ENCODE assay signal across 23 cellular contexts in genomic region chr3:172188511-172188910, GRCh38.
"Had no signal": no experiment of that assay in that cellular context is flagged by ENCODE, and none has a peak within 500 bp of the region (broad histone marks: within the 10 kb centered on the region; RNA-seq: fewer than 3 reads in every experiment).

No MANE protein-coding gene starts in this region.

- H3K4me3 ChIP-seq: dorsolateral prefrontal cortex, esophagus squamous epithelium, gastroesophageal sphincter, neural progenitor cell, ovary, suprapubic skin, thyroid gland, uterus had no signal

- H3K27me3 Mint-ChIP-seq: natural killer cell treated with Interleukin-12 subunit alpha and Interleukin-12 subunit beta and Interleukin-15 and Interleukin-18, amount 100 ng/mL, for 72 hours; type B pancreatic cell had no signal

- H3K9ac ChIP-seq: neural progenitor cell had no signal

- H3K9me3 Mint-ChIP-seq: natural killer cell treated with Interleukin-12 subunit alpha and Interleukin-12 subunit beta and Interleukin-15 and Interleukin-18, amount 100 ng/mL, for 72 hours; stimulated activated effector memory CD8-positive, alpha-beta T cell treated with anti-CD3 and anti-CD28 coated beads, Interleukin-12 subunit alpha, Interleukin-12 subunit beta, amount 100 ng/mL, for 72 hours; type B pancreatic cell had no signal

- H2AFZ ChIP-seq: neural progenitor cell had no signal

- H3K4me2 ChIP-seq: neural progenitor cell had no signal

- ATAC-seq: gastroesophageal sphincter; left lobe of liver; natural killer cell treated with Interleukin-12 subunit alpha and Interleukin-12 subunit beta and Interleukin-15 and Interleukin-18, amount 100 ng/mL, for 72 hours; right cardiac atrium; stimulated activated effector memory CD8-positive, alpha-beta T cell treated with anti-CD3 and anti-CD28 coated beads, Interleukin-12 subunit alpha, Interleukin-12 subunit beta, amount 100 ng/mL, for 72 hours; stimulated activated naive CD8-positive, alpha-beta T cell treated with anti-CD3 and anti-CD28 coated beads, Interleukin-15, Interleukin-2, amounts not matched to agents 100 U/mL and 50 U/mL, for 24 hours had no signal

- H3K4me1 ChIP-seq: esophagus squamous epithelium, neural progenitor cell, suprapubic skin, uterus had no signal

- DNase-seq: cortex of kidney; dorsolateral prefrontal cortex; effector CD8-positive, alpha-beta T cell; esophagus squamous epithelium; foreskin fibroblast; glutamatergic neuron; islet precursor cell; midbrain; ovary; right cardiac atrium; stimulated activated CD4-positive, alpha-beta T cell treated with anti-CD3 and anti-CD28 coated beads, Interleukin-4, amount 100 ng/mL, for 1 hour; stimulated activated CD8-positive, alpha-beta memory T cell treated with anti-CD3 and anti-CD28 coated beads, Interleukin-4, amount 100 ng/mL, for 48 hours; stimulated activated naive CD8-positive, alpha-beta T cell treated with anti-CD3 and anti-CD28 coated beads, Interleukin-15, Interleukin-2, amounts not matched to agents 100 U/mL and 50 U/mL, for 24 hours; thyroid gland; uterus had no signal

- H3K36me3 Mint-ChIP-seq: natural killer cell treated with Interleukin-12 subunit alpha and Interleukin-12 subunit beta and Interleukin-15 and Interleukin-18, amount 100 ng/mL, for 72 hours; stimulated activated effector memory CD8-positive, alpha-beta T cell treated with anti-CD3 and anti-CD28 coated beads, Interleukin-12 subunit alpha, Interleukin-12 subunit beta, amount 100 ng/mL, for 72 hours had no signal

- H3K36me3 ChIP-seq: esophagus squamous epithelium, gastroesophageal sphincter, neural progenitor cell, ovary, suprapubic skin, thyroid gland, uterus had no signal

- H3K4me3 Mint-ChIP-seq: natural killer cell treated with Interleukin-12 subunit alpha and Interleukin-12 subunit beta and Interleukin-15 and Interleukin-18, amount 100 ng/mL, for 72 hours; neural progenitor cell; stimulated activated effector memory CD8-positive, alpha-beta T cell treated with anti-CD3 and anti-CD28 coated beads, Interleukin-12 subunit alpha, Interleukin-12 subunit beta, amount 100 ng/mL, for 72 hours; type B pancreatic cell had no signal

- H3K9me3 ChIP-seq: esophagus squamous epithelium, gastroesophageal sphincter, ovary, suprapubic skin, thyroid gland, uterus had no signal

- H3K27me3 ChIP-seq: dorsolateral prefrontal cortex, esophagus squamous epithelium, gastroesophageal sphincter, neural progenitor cell, ovary, suprapubic skin, thyroid gland, uterus had no signal

- H3K27ac Mint-ChIP-seq: natural killer cell treated with Interleukin-12 subunit alpha and Interleukin-12 subunit beta and Interleukin-15 and Interleukin-18, amount 100 ng/mL, for 72 hours; neural progenitor cell; stimulated activated effector memory CD8-positive, alpha-beta T cell treated with anti-CD3 and anti-CD28 coated beads, Interleukin-12 subunit alpha, Interleukin-12 subunit beta, amount 100 ng/mL, for 72 hours; type B pancreatic cell had no signal

- H3K27ac ChIP-seq: dorsolateral prefrontal cortex, epithelial cell of prostate, esophagus squamous epithelium, gastroesophageal sphincter, neural progenitor cell, ovary, suprapubic skin, thyroid gland, uterus had no signal
